Comparison of ENCODE assay signal across 8 cellular contexts in genomic region chrX:38800981-38801845, GRCh38. TPM values are rescaled to one million over a fixed set of nuclear protein-coding genes. Genes with fewer than 3 reads are reported as not detected.
DNase-seq lines count a peak whose midpoint lies in the region; ATAC-seq and TF ChIP-seq lines count a peak whose summit lies in the region.

Gene MID1IP1, plus strand, starts transcription at chrX:38801459. Its CDS starts 3,488 bp downstream, at chrX:38804947.

- CTCF ChIA-PET in GM10248 (lab: Yijun Ruan, JAX), result interaction anchor here (1.0 kb wide), 1 partner anchor 349 kb away, joined by 3 read pairs; no protein-coding TSS in a partner anchor

- DNase-seq in GM10248 (ENCODE audit: extremely low spot score) (peak; percentile 77), NCI-H446 treated with DMSO at 0.1 percent for 48 hours (lab: John Stamatoyannopoulos, UW) (peak; percentile 89), dermis blood vessel endothelial cell (peak; percentile 92)
- DNase-seq in activated CD4-positive, alpha-beta T cell treated with anti-CD3 and anti-CD28 coated beads, Interleukin-2, amount 50 U/mL, for 48 hours, result peak; percentile 70 to 80
- DNase-seq in stimulated activated CD4-positive, alpha-beta T cell treated with anti-CD3 and anti-CD28 coated beads, Interleukin-15, amount 100 ng/mL, for 24 hours, result peak; percentile 84

- POLR2A ChIA-PET in GM10248 (lab: Yijun Ruan, JAX), result no interaction called here

- peak within 1 kb of the TSS; percentile 64 for H3K27ac ChIP-seq in layer of hippocampus (ENCODE audit: low read depth, low read length)

- no peak for TF ChIP-seq CTCF in GM10248 (IDR thresholded peaks at IDR 0.05; ENCODE audit: control extremely low read depth, extremely low read depth, low read depth, missing control alignments)

- ATAC-seq in HG03066 (IDR thresholded peaks at IDR 0.05; ENCODE audit: low read depth, unreplicated experiment), result peak; percentile 38
- ATAC-seq in GM21723 (IDR thresholded peaks at IDR 0.05; ENCODE audit: unreplicated experiment), result no peak

- H3K27me3 ChIP-seq in layer of hippocampus (ENCODE audit: control insufficient read depth, insufficient read depth, low read length), result no peaks in the 10 kb centered on the region

RNA-seq across cellular contexts. Expression of gene MID1IP1, which starts in this region (rescaled TPM):
- 18.0 and 22.7 TPM in 2 replicates for total RNA-seq in dermis blood vessel endothelial cell
